Comparison of ENCODE assay signal across 1 cellular context in the genomic region with DNA sequence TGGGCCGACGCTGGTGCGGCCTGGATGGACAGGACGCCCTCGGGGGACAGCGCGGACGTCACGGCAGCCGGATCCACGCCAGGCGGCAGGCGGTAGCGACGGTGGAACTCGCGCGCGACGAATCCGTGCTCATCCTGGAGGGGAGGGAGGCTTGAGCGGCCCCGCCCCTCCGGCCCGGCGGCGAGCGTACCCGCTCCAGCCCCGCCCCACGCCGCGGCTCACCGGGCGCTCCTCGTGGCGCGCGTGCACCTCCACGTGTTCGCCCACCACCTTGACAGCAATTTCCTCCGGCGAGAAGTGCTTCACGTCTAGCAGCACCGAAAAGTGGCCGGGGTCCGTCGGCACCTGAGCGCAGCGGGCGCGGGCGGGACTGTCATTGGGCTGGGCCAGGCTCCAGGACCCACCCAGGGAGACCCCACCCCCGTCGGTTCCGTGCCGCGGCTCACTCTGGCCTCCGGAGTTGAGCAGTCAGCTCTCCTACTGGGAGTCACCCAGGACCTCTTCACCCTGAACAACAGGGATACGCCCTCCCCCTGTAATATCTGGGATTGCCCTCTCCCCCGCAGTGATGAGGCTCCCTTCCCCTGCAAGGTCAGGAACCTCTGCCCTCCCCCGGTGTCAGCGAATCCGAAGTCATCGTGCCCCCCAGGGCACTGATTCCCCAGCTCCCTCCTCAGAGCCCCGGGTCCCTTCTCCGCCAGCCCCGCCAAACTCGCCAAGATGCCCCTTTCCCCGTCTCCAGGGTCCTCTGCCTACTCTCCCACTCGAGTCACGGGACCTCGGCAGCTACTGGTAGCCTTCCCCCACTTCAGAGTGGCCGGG.
TF ChIP-seq lines count a peak whose summit lies in the region.

No MANE protein-coding gene starts in this region.

TF ChIP-seq in WTC11, 78 proteins besides CTCF, POLR2A, EP300 and RAD21 (continued from another document):
- TF ChIP-seq ATF6 (CRISPR knock-in tag; IDR thresholded peaks at IDR 0.05) = no peak
- no peak for TF ChIP-seq MYBL2 (CRISPR knock-in tag; IDR thresholded peaks at IDR 0.05)
- no peak for TF ChIP-seq SOX15 (CRISPR knock-in tag; IDR thresholded peaks at IDR 0.05)
- TF ChIP-seq, protein P1, sequence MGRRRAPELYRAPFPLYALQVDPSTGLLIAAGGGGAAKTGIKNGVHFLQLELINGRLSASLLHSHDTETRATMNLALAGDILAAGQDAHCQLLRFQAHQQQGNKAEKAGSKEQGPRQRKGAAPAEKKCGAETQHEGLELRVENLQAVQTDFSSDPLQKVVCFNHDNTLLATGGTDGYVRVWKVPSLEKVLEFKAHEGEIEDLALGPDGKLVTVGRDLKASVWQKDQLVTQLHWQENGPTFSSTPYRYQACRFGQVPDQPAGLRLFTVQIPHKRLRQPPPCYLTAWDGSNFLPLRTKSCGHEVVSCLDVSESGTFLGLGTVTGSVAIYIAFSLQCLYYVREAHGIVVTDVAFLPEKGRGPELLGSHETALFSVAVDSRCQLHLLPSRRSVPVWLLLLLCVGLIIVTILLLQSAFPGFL (CRISPR knock-in tag; IDR thresholded peaks at IDR 0.05; ENCODE audit: borderline replicate concordance) = no peak
- TF ChIP-seq GABPB1 (CRISPR knock-in tag; IDR thresholded peaks at IDR 0.05) = no peak
- no peak for TF ChIP-seq NFE2L1 (CRISPR knock-in tag; IDR thresholded peaks at IDR 0.05)
- peak; percentile 67; the same call in 1 of the 2 replicates for TF ChIP-seq ZNF138 (CRISPR knock-in tag; conservative IDR thresholded peaks at IDR 0.05)
- TF ChIP-seq FOXP1 (CRISPR knock-in tag; IDR thresholded peaks at IDR 0.05; ENCODE audit: borderline replicate concordance) = peak; percentile 66; the same call in 1 of the 2 replicates
- no peak for TF ChIP-seq TCF7 (CRISPR knock-in tag; IDR thresholded peaks at IDR 0.05; ENCODE audit: low read depth)
- no peak for TF ChIP-seq NR1H2 (CRISPR knock-in tag; IDR thresholded peaks at IDR 0.05)
- TF ChIP-seq GTF2I (CRISPR knock-in tag; conservative IDR thresholded peaks at IDR 0.05) = no peak
- no peak for TF ChIP-seq ZNF396 (CRISPR knock-in tag; IDR thresholded peaks at IDR 0.05; ENCODE audit: borderline replicate concordance)
